ENCODE assay signal across 18 cellular contexts in genomic region chr5:130514984-130515690, GRCh38.
DNase-seq lines count a peak whose midpoint lies in the region; TF ChIP-seq lines count a peak whose summit lies in the region.
"Had no signal": no experiment of that assay in that cellular context is flagged by ENCODE, and none has a peak within 500 bp of the region (broad histone marks: within the 10 kb centered on the region; RNA-seq: fewer than 3 reads in every experiment).

No MANE protein-coding gene starts in this region.

- H3K9me3 ChIP-seq in sigmoid colon = peaks cover 0 to 2% (median 1%) of the 10 kb centered on the region in 4 donors

- WGBS in sigmoid colon, 2 donors = 74 to 86% methylated on average over 2 of the region's 2 CpGs

- peak; percentile 51 for DNase-seq in AG10803 (ENCODE audit: low read depth)
- DNase-seq in LHCN-M2 (ENCODE audit: low read depth) = peak; percentile 93
- DNase-seq in astrocyte of the spinal cord (ENCODE audit: low read depth, low spot score) = peak; percentile 92
- DNase-seq in iris pigment epithelial cell (ENCODE audit: low read depth) = peak; percentile 83
- no peak for DNase-seq in amygdala (lab: John Stamatoyannopoulos, UW)
- DNase-seq in T-helper 2 cell = no peak
- no peak for DNase-seq in posterior cingulate gyrus
- DNase-seq in sigmoid colon = no peak
- DNase-seq: activated CD4-positive, alpha-beta T cell treated with anti-CD3 and anti-CD28 coated beads for 1 hour; activated T-cell treated with anti-CD3 and anti-CD28 coated beads, Interleukin-2, amount 50 U/mL, for 48 hours; amniotic stem cell; effector CD8-positive, alpha-beta T cell; NCI-H146; NCI-H82; psoas muscle; stimulated activated CD4-positive, alpha-beta T cell treated with anti-CD3 and anti-CD28 coated beads, Interleukin-4, amount 100 ng/mL, for 24 hours; stimulated activated naive CD4-positive, alpha-beta T cell had no signal

- H3K4me1 ChIP-seq in sigmoid colon = no peaks in the 10 kb centered on the region
- H3K4me1 ChIP-seq: BLaER1 treated with 17β-estradiol and CSF1 and Interleukin-3, amounts not matched to agents 10 nM and 100 nM; psoas muscle had no signal

- H3K4me3 ChIP-seq in AG10803 (ENCODE audit: low read length) (no peak overlapping the region), astrocyte of the spinal cord (ENCODE audit: low read depth, low read length) (no peak overlapping the region), sigmoid colon (no peak overlapping the region)
- H3K4me3 ChIP-seq: BLaER1 treated with 17β-estradiol and CSF1 and Interleukin-3, amounts not matched to agents 10 nM and 100 nM; psoas muscle had no signal

- H3K36me3 ChIP-seq in sigmoid colon = no peaks in the 10 kb centered on the region
- H3K36me3 ChIP-seq: BLaER1 treated with 17β-estradiol and CSF1 and Interleukin-3, amounts not matched to agents 10 nM and 100 nM had no signal

- TF ChIP-seq POLR2A in sigmoid colon (IDR thresholded peaks at IDR 0.05) = no peak

- no peak overlapping the region for H3K27ac ChIP-seq in sigmoid colon
- H3K27ac ChIP-seq: BLaER1 treated with 17β-estradiol and CSF1 and Interleukin-3, amounts not matched to agents 10 nM and 100 nM; psoas muscle had no signal

- no peaks in the 10 kb centered on the region for H3K27me3 ChIP-seq in sigmoid colon
- H3K27me3 ChIP-seq: BLaER1 treated with 17β-estradiol and CSF1 and Interleukin-3, amounts not matched to agents 10 nM and 100 nM had no signal

- in situ Hi-C loops in astrocyte of the spinal cord (cut with HindIII; ENCODE audit: low sequenced_read_pairs) = no loop called here

- intact Hi-C loops in posterior cingulate gyrus (cut with DNase I) (no loop called here), sigmoid colon (cut with DNase I) (no loop called here)

- no peak for TF ChIP-seq EP300 in sigmoid colon (IDR thresholded peaks at IDR 0.05)

- TF ChIP-seq CTCF in AG10803 (conservative IDR thresholded peaks at IDR 0.05; ENCODE audit: low read length) = no peak
- TF ChIP-seq CTCF in astrocyte of the spinal cord (IDR thresholded peaks at IDR 0.05; ENCODE audit: low read depth, low read length) = no peak
- TF ChIP-seq CTCF in sigmoid colon (IDR thresholded peaks at IDR 0.05) = no peak

Comparison
In these comparisons a context has a peak if more than half of its experiments do, and no peak if none do; other contexts are left out.
1. DNase-seq: peak in AG10803 (single experiment), LHCN-M2 (single experiment), astrocyte of the spinal cord (single experiment) and iris pigment epithelial cell (single experiment); none in amygdala (0 of 56), T-helper 2 cell (0 of 5), posterior cingulate gyrus (0 of 10) and sigmoid colon (single experiment).